Comparison of ENCODE assay signal across 18 cellular contexts in genomic region chr9:92631452-92632211, GRCh38. TPM values are rescaled to one million over a fixed set of nuclear protein-coding genes. Genes with fewer than 3 reads are reported as not detected.
DNase-seq lines count a peak whose midpoint lies in the region; ATAC-seq and TF ChIP-seq lines count a peak whose summit lies in the region.
"Had no signal": no experiment of that assay in that cellular context is flagged by ENCODE, and none has a peak within 500 bp of the region (broad histone marks: within the 10 kb centered on the region; RNA-seq: fewer than 3 reads in every experiment).

No MANE protein-coding gene starts in this region.

- 72% methylated on average over 11 of the region's 11 CpGs for WGBS in esophagus muscularis mucosa
- WGBS in testis, 2 donors: 79% methylated on average over 11 of the region's 11 CpGs

- intact Hi-C loops in activated CD4-positive, alpha-beta T cell treated with anti-CD3 and anti-CD28 coated beads, Interleukin-2, amount 10 ng/mL, durations not matched to agents 24 days and 14 days (cut with micrococcal nuclease): loop anchor here (1.0 to 10.0 kb wide), 2 partner anchors 306 to 337 kb away; partner anchors contain the start of genes CENPP, IARS1 and NOL8
- intact Hi-C loops in esophagus muscularis mucosa (cut with DNase I) (loop anchor here (5.0 to 10.0 kb wide), 2 partner anchors 124 to 497 kb away; no protein-coding TSS in a partner anchor), testis (cut with DNase I; ENCODE audit: low total_unique reads) (no loop called here), breast epithelium (cut with DNase I; ENCODE audit: low total_unique reads) (no loop called here)

- no peaks in the 10 kb centered on the region for H3K27me3 Mint-ChIP-seq in activated CD4-positive, alpha-beta T cell treated with anti-CD3 and anti-CD28 coated beads, Interleukin-2, amount 10 ng/mL, durations not matched to agents 24 days and 14 days
- H3K27me3 Mint-ChIP-seq in activated T-cell treated with anti-CD3 and anti-CD28 coated beads, Interleukin-2, amount 50 U/mL, for 72 hours (ENCODE audit: low read depth): no peaks in the 10 kb centered on the region
- H3K27me3 Mint-ChIP-seq: CD4-positive, alpha-beta T cell had no signal

- H3K27ac Mint-ChIP-seq in activated CD4-positive, alpha-beta T cell treated with anti-CD3 and anti-CD28 coated beads, Interleukin-2, amount 10 ng/mL, durations not matched to agents 24 days and 14 days: peak overlapping the region; percentile 83
- peak overlapping the region; percentile 27 for H3K27ac Mint-ChIP-seq in activated T-cell treated with anti-CD3 and anti-CD28 coated beads, Interleukin-2, amount 50 U/mL, for 72 hours
- H3K27ac Mint-ChIP-seq: CD4-positive, alpha-beta T cell had no signal

- H3K27me3 ChIP-seq in esophagus muscularis mucosa (no peaks in the 10 kb centered on the region), testis (no peaks in the 10 kb centered on the region), breast epithelium (no peaks in the 10 kb centered on the region)
- H3K27me3 ChIP-seq: vagina had no signal

- no peak for TF ChIP-seq EP300 in esophagus muscularis mucosa (IDR thresholded peaks at IDR 0.05)

- H3K4me3 ChIP-seq in esophagus muscularis mucosa: no peak overlapping the region
- no peak overlapping the region for H3K4me3 ChIP-seq in testis
- H3K4me3 ChIP-seq in breast epithelium: no peak overlapping the region
- H3K4me3 ChIP-seq: mucosa of descending colon, PC-9, SK-N-MC, vagina had no signal

- H3K9me3 Mint-ChIP-seq in activated CD4-positive, alpha-beta T cell treated with anti-CD3 and anti-CD28 coated beads, Interleukin-2, amount 10 ng/mL, durations not matched to agents 24 days and 14 days: no peaks in the 10 kb centered on the region
- no peaks in the 10 kb centered on the region for H3K9me3 Mint-ChIP-seq in activated T-cell treated with anti-CD3 and anti-CD28 coated beads, Interleukin-2, amount 50 U/mL, for 72 hours
- H3K9me3 Mint-ChIP-seq: CD4-positive, alpha-beta T cell had no signal

- peaks cover 59% of the 10 kb centered on the region for H3K36me3 Mint-ChIP-seq in activated CD4-positive, alpha-beta T cell treated with anti-CD3 and anti-CD28 coated beads, Interleukin-2, amount 10 ng/mL, durations not matched to agents 24 days and 14 days (ENCODE audit: low read depth)
- peaks cover 13 to 17% of the 10 kb centered on the region in 2 donors for H3K36me3 Mint-ChIP-seq in activated T-cell treated with anti-CD3 and anti-CD28 coated beads, Interleukin-2, amount 50 U/mL, for 72 hours (ENCODE audit: insufficient read depth in 2 of 2)

- peak overlapping the region; percentile 43 to 71 (median 67) for H3K27ac ChIP-seq in esophagus muscularis mucosa (replicated peaks in 1 of 4)
- no peak overlapping the region for H3K27ac ChIP-seq in testis
- H3K27ac ChIP-seq in breast epithelium: no peak overlapping the region
- H3K27ac ChIP-seq: PC-9, SK-N-MC, vagina had no signal

- TF ChIP-seq CTCF in esophagus muscularis mucosa (IDR thresholded peaks at IDR 0.05) (no peak), testis (IDR thresholded peaks at IDR 0.05) (no peak), breast epithelium (IDR thresholded peaks at IDR 0.05) (no peak)

- H3K9me3 ChIP-seq in esophagus muscularis mucosa: no peaks in the 10 kb centered on the region
- H3K9me3 ChIP-seq in testis: no peaks in the 10 kb centered on the region
- no peaks in the 10 kb centered on the region for H3K9me3 ChIP-seq in breast epithelium
- H3K9me3 ChIP-seq: mucosa of descending colon, vagina had no signal

- H3K4me3 Mint-ChIP-seq in activated CD4-positive, alpha-beta T cell treated with anti-CD3 and anti-CD28 coated beads, Interleukin-2, amount 10 ng/mL, durations not matched to agents 24 days and 14 days: peak overlapping the region; percentile 3
- no peak overlapping the region for H3K4me3 Mint-ChIP-seq in activated T-cell treated with anti-CD3 and anti-CD28 coated beads, Interleukin-2, amount 50 U/mL, for 72 hours
- H3K4me3 Mint-ChIP-seq: CD4-positive, alpha-beta T cell had no signal

- peaks cover 8% of the 10 kb centered on the region for H3K4me1 Mint-ChIP-seq in activated CD4-positive, alpha-beta T cell treated with anti-CD3 and anti-CD28 coated beads, Interleukin-2, amount 10 ng/mL, durations not matched to agents 24 days and 14 days
- H3K4me1 Mint-ChIP-seq in activated T-cell treated with anti-CD3 and anti-CD28 coated beads, Interleukin-2, amount 50 U/mL, for 72 hours (ENCODE audit: low read depth): peaks cover 13% of the 10 kb centered on the region

- peaks cover 8 to 41% (median 36%) of the 10 kb centered on the region in 4 donors for H3K4me1 ChIP-seq in esophagus muscularis mucosa
- H3K4me1 ChIP-seq in testis: peaks cover 8% of the 10 kb centered on the region
- H3K4me1 ChIP-seq in breast epithelium: no peaks in the 10 kb centered on the region
- H3K4me1 ChIP-seq: vagina had no signal

- TF ChIP-seq POLR2A in esophagus muscularis mucosa (IDR thresholded peaks at IDR 0.05; ENCODE audit: low read depth) (no peak), testis (IDR thresholded peaks at IDR 0.05) (no peak), breast epithelium (IDR thresholded peaks at IDR 0.05) (no peak)

- peaks cover 9 to 71% (median 38%) of the 10 kb centered on the region in 4 donors for H3K36me3 ChIP-seq in esophagus muscularis mucosa
- H3K36me3 ChIP-seq in testis (ENCODE audit: low read depth, missing control alignments): no peaks in the 10 kb centered on the region
- H3K36me3 ChIP-seq in breast epithelium: no peaks in the 10 kb centered on the region

- ATAC-seq in activated T-cell treated with anti-CD3 and anti-CD28 coated beads, Interleukin-2, amount 50 U/mL, for 72 hours (replicated peaks in 1 of 2): peak; percentile 82 to 85
- ATAC-seq: mucosa of descending colon had no signal

- no peak for DNase-seq in activated CD4-positive, alpha-beta T cell treated with anti-CD3 and anti-CD28 coated beads, Interleukin-2, amount 10 ng/mL, durations not matched to agents 24 days and 14 days
- no peak for DNase-seq in activated CD4-positive, alpha-beta T cell treated with anti-CD3 and anti-CD28 coated beads for 4 hours
- DNase-seq in activated T-cell treated with anti-CD3 and anti-CD28 coated beads, Interleukin-2, amount 50 U/mL, for 72 hours: peak; percentile 27 to 31
- DNase-seq in esophagus muscularis mucosa (ENCODE audit: extremely low spot score): peak; percentile 74
- peak; percentile 12 for DNase-seq in testis
- no peak for DNase-seq in DMS 273 treated with DMSO at 0.1 percent for 48 hours (lab: John Stamatoyannopoulos, UW)
- DNase-seq in breast epithelium (ENCODE audit: low spot score in 2 of 2): no peak
- DNase-seq in kidney glomerular epithelial cell (lab: John Stamatoyannopoulos, UW): no peak
- DNase-seq: cerebellar nuclear complex, mucosa of descending colon, NCI-H1048, NCI-H2081, NCI-H526 treated with DMSO at 0.1 percent for 48 hours, nucleus accumbens, PC-9 had no signal

RNA-seq across cellular contexts. Expression of gene IPPK, which starts 38.3 kb away (rescaled TPM):
- total RNA-seq in activated CD4-positive, alpha-beta T cell treated with anti-CD3 and anti-CD28 coated beads, Interleukin-2, amount 10 ng/mL, durations not matched to agents 24 days and 14 days: 13.5 and 15.6 TPM in 2 replicates
- total RNA-seq in activated T-cell treated with anti-CD3 and anti-CD28 coated beads, Interleukin-2, amount 50 U/mL, for 72 hours: 10 to 100 TPM; 12.2 to 14.9 TPM
- total RNA-seq in esophagus muscularis mucosa (1 to 10 TPM; 5.0 to 8.4 (median 6.1) TPM), testis (10 to 100 TPM; 21.0 to 25.0 TPM), breast epithelium (10 to 100 TPM in 2 of 3 donors, 1 to 10 TPM in 1; 5.8 to 22.8 (median 12.1) TPM)
- polyA plus RNA-seq in testis (ENCODE audit: insufficient read depth, low read depth, low replicate concordance): 21.9 TPM

Comparison
In these comparisons a context has a peak if more than half of its experiments do, and no peak if none do; other contexts are left out.
1. DNase-seq: peak in activated T-cell treated with anti-CD3 and anti-CD28 coated beads, Interleukin-2, amount 50 U/mL, for 72 hours (2 of 2), esophagus muscularis mucosa (single experiment) and testis (single experiment); none in activated CD4-positive, alpha-beta T cell treated with anti-CD3 and anti-CD28 coated beads, Interleukin-2, amount 10 ng/mL, durations not matched to agents 24 days and 14 days (single experiment), activated CD4-positive, alpha-beta T cell treated with anti-CD3 and anti-CD28 coated beads for 4 hours (0 of 2), DMS 273 treated with DMSO at 0.1 percent for 48 hours (single experiment), breast epithelium (0 of 2) and kidney glomerular epithelial cell (single experiment).
2. H3K27ac ChIP-seq: peak in esophagus muscularis mucosa (4 of 4); none in testis (0 of 2) and breast epithelium (0 of 2).
3. intact Hi-C loops: an anchor here in activated CD4-positive, alpha-beta T cell treated with anti-CD3 and anti-CD28 coated beads, Interleukin-2, amount 10 ng/mL, durations not matched to agents 24 days and 14 days (1.0 to 10.0 kb wide) and esophagus muscularis mucosa (5.0 to 10.0 kb wide); none called in testis and breast epithelium.